Comparison of ENCODE assay signal across 15 cellular contexts in the genomic region with DNA sequence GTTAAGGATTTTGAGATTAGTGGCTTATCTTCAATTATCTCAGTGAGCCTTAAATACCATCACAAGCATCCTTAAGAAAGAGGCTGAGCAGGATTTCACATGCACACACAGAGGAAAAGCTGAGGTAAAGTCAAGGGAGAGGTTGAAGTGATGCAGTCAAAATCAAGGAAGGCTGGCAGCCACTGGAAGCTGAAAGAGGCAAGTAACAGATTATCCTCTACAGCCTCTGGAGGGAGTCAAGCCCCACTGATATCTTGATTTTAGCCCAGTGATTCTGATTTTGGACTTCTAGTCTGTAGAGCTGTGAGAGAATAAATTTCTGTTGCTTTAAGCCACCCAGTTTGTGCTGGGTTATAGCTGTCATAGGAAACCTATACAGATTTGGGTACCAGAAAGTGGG.
A peak's percentile ranks its signal among the peaks of the same experiment; 100 is the strongest.
DNase-seq lines count a peak whose midpoint lies in the region; ATAC-seq and TF ChIP-seq lines count a peak whose summit lies in the region.
"Had no signal": no experiment of that assay in that cellular context is flagged by ENCODE, and none has a peak within 500 bp of the region (broad histone marks: within the 10 kb centered on the region; RNA-seq: fewer than 3 reads in every experiment).

No MANE protein-coding gene starts in this region.

- no peak overlapping the region for H3K27ac ChIP-seq in endodermal cell (ENCODE audit: low read depth, low read length)
- H3K27ac ChIP-seq: heart left ventricle, upper lobe of left lung had no signal

- H3K36me3 ChIP-seq in endodermal cell (ENCODE audit: control insufficient read depth, insufficient read depth, low read length), result no peaks in the 10 kb centered on the region
- H3K36me3 ChIP-seq: heart left ventricle, upper lobe of left lung had no signal

- DNase-seq in NCI-H748 (lab: John Stamatoyannopoulos, UW; ENCODE audit: unreplicated experiment), result peak; percentile 9
- no peak for DNase-seq in NCI-H748 treated with DMSO at 0.1 percent for 48 hours (lab: John Stamatoyannopoulos, UW)
- peak; percentile 74 for DNase-seq in NCI-H82 (lab: John Stamatoyannopoulos, UW)
- peak; percentile 61 for DNase-seq in endodermal cell
- peak; percentile 9 for DNase-seq in renal cortical epithelial cell (ENCODE audit: low read depth)
- DNase-seq in COLO829 (ENCODE audit: low spot score), result no peak
- DNase-seq in activated CD8-positive, alpha-beta memory T cell treated with anti-CD3 and anti-CD28 coated beads, Interleukin-2, amount 50 U/mL, for 4 hours, result no peak
- DNase-seq: activated T-cell treated with anti-CD3 and anti-CD28 coated beads, Interleukin-2, amount 50 U/mL, for 4 hours; heart left ventricle; NCI-H1105; NCI-H510A treated with DMSO at 0.1 percent for 48 hours; stimulated activated CD8-positive, alpha-beta memory T cell treated with anti-CD3 and anti-CD28 coated beads, Interleukin-4, amount 100 ng/mL, for 48 hours; upper lobe of left lung had no signal

- H3K27ac Mint-ChIP-seq in endodermal cell, result no peak overlapping the region

- TF ChIP-seq CTCF in endodermal cell (conservative IDR thresholded peaks at IDR 0.05), result peak; percentile 72

- H3K27me3 ChIP-seq in endodermal cell (ENCODE audit: control insufficient read depth, insufficient read depth, low read length, poor library complexity, severe bottlenecking), result peaks cover 14% of the 10 kb centered on the region
- H3K27me3 ChIP-seq: upper lobe of left lung had no signal

- peaks cover 13% of the 10 kb centered on the region for H3K27me3 Mint-ChIP-seq in endodermal cell (ENCODE audit: insufficient read depth)

- no peak overlapping the region for H3K4me3 Mint-ChIP-seq in endodermal cell
- H3K4me3 Mint-ChIP-seq: activated T-cell treated with anti-CD3 and anti-CD28 coated beads, Interleukin-2, amount 50 U/mL, for 4 hours had no signal

- peaks cover 61% of the 10 kb centered on the region for H3K9me3 ChIP-seq in endodermal cell (ENCODE audit: control insufficient read depth, low read length)

- H3K4me1 Mint-ChIP-seq in endodermal cell, result peaks cover 21% of the 10 kb centered on the region

- ATAC-seq in GM21723 (IDR thresholded peaks at IDR 0.05; ENCODE audit: unreplicated experiment), result no peak
- ATAC-seq: activated T-cell treated with anti-CD3 and anti-CD28 coated beads, Interleukin-2, amount 50 U/mL, for 4 hours; heart left ventricle had no signal

- no peak overlapping the region for H3K4me3 ChIP-seq in endodermal cell (ENCODE audit: low read length)
- H3K4me3 ChIP-seq: heart left ventricle, lung, upper lobe of left lung had no signal

- H3K4me1 ChIP-seq in endodermal cell (ENCODE audit: control insufficient read depth, insufficient read depth, low read length), result peaks cover 3% of the 10 kb centered on the region
- H3K4me1 ChIP-seq: heart left ventricle, upper lobe of left lung had no signal

- peaks cover 24% of the 10 kb centered on the region for H3K9me3 Mint-ChIP-seq in endodermal cell

- no peak overlapping the region for H3K9ac ChIP-seq in endodermal cell (ENCODE audit: extremely low read depth, low read length, poor library complexity, severe bottlenecking)

- peaks cover 7% of the 10 kb centered on the region for H3K36me3 Mint-ChIP-seq in endodermal cell (ENCODE audit: low read depth)

Comparison
In these comparisons a context has a peak if more than half of its experiments do, and no peak if none do; other contexts are left out.
1. DNase-seq: peak in NCI-H748 (single experiment), NCI-H82 (single experiment), endodermal cell (single experiment) and renal cortical epithelial cell (single experiment); none in NCI-H748 treated with DMSO at 0.1 percent for 48 hours (single experiment), COLO829 (single experiment) and activated CD8-positive, alpha-beta memory T cell treated with anti-CD3 and anti-CD28 coated beads, Interleukin-2, amount 50 U/mL, for 4 hours (single experiment).